In genomic region chr1:116418091-116418830, GRCh38 we compare ENCODE assay signal across 8 cellular contexts. TPM values are rescaled to one million over a fixed set of nuclear protein-coding genes. Genes with fewer than 3 reads are reported as not detected.
DNase-seq lines count a peak whose midpoint lies in the region; ATAC-seq and TF ChIP-seq lines count a peak whose summit lies in the region.

No MANE protein-coding gene starts in this region.

- ATAC-seq in GM19023 (IDR thresholded peaks at IDR 0.05; ENCODE audit: unreplicated experiment) = peak; percentile 92
- ATAC-seq in HG03175 (IDR thresholded peaks at IDR 0.05; ENCODE audit: unreplicated experiment) = peak; percentile 85
- ATAC-seq in right lobe of liver = peak; percentile 92 to 99 (median 94)

- no peaks in the 10 kb centered on the region for H3K27me3 ChIP-seq in right lobe of liver

- no peaks in the 10 kb centered on the region for H3K9me3 Mint-ChIP-seq in activated CD4-positive, alpha-beta T cell treated with anti-CD3 and anti-CD28 coated beads, Interleukin-2, amount 10 ng/mL, durations not matched to agents 7 days and 5 days

- no peak for TF ChIP-seq CTCF in AG10803 (conservative IDR thresholded peaks at IDR 0.05; ENCODE audit: low read length)
- TF ChIP-seq CTCF in right lobe of liver (IDR thresholded peaks at IDR 0.05) = no peak

- 2% methylated on average over 19 of the region's 48 CpGs for WGBS in right lobe of liver (ENCODE audit: insufficient coverage, low coverage, low lambda C conversion rate, missing lambda C conversion rate)

- H3K4me1 ChIP-seq in right lobe of liver = peaks cover 0 to 12% (median 5%) of the 10 kb centered on the region in 4 donors

- H3K27ac ChIP-seq in right lobe of liver = peak overlapping the region; percentile 40 to 58 (median 54)

- H3K4me3 Mint-ChIP-seq in activated CD4-positive, alpha-beta T cell treated with anti-CD3 and anti-CD28 coated beads, Interleukin-2, amount 10 ng/mL, durations not matched to agents 7 days and 5 days = peak overlapping the region; percentile 90

- no peaks in the 10 kb centered on the region for H3K9me3 ChIP-seq in right lobe of liver

- CTCF ChIA-PET in activated CD4-positive, alpha-beta T cell treated with anti-CD3 and anti-CD28 coated beads, Interleukin-2, amount 10 ng/mL, durations not matched to agents 7 days and 5 days (lab: Charles Lee) = interaction anchor here (1.0 to 4.2 kb wide), 9 partner anchors 8 to 279 kb away, joined by 3 to 12 read pairs (median 4); no protein-coding TSS in a partner anchor

- POLR2A ChIA-PET in activated CD4-positive, alpha-beta T cell treated with anti-CD3 and anti-CD28 coated beads, Interleukin-2, amount 10 ng/mL, durations not matched to agents 7 days and 5 days (lab: Charles Lee) = interaction anchor here (0.6 to 1.0 kb wide), 4 partner anchors 12 to 55 kb away, joined by 3 read pairs; no protein-coding TSS in a partner anchor

- H3K36me3 Mint-ChIP-seq in activated CD4-positive, alpha-beta T cell treated with anti-CD3 and anti-CD28 coated beads, Interleukin-2, amount 10 ng/mL, durations not matched to agents 7 days and 5 days (ENCODE audit: low read depth) = peaks cover 8% of the 10 kb centered on the region

- no peaks in the 10 kb centered on the region for H3K36me3 ChIP-seq in right lobe of liver

- H3K4me3 ChIP-seq in AG10803 (ENCODE audit: low read length) = peak overlapping the region; percentile 66
- peak overlapping the region; percentile 72 to 95 (median 82) for H3K4me3 ChIP-seq in right lobe of liver

- DNase-seq in AG10803 (ENCODE audit: low read depth) (peak; percentile 83), NCI-H460 (ENCODE audit: extremely low read depth, low read depth) (peak; percentile 46), dermis blood vessel endothelial cell (peak; percentile 76), right lobe of liver (peak; percentile 85 to 87 (median 86))
- peak; percentile 87 for DNase-seq in activated CD4-positive, alpha-beta T cell treated with anti-CD3 and anti-CD28 coated beads, Interleukin-2, amount 10 ng/mL, durations not matched to agents 7 days and 5 days
- peak; percentile 86 for DNase-seq in stimulated activated CD4-positive, alpha-beta T cell treated with anti-CD3 and anti-CD28 coated beads, Interleukin-4, amount 100 ng/mL, for 24 hours

- peak overlapping the region; percentile 93 for H3K27ac Mint-ChIP-seq in activated CD4-positive, alpha-beta T cell treated with anti-CD3 and anti-CD28 coated beads, Interleukin-2, amount 10 ng/mL, durations not matched to agents 7 days and 5 days

- peaks cover 62% of the 10 kb centered on the region for H3K4me1 Mint-ChIP-seq in activated CD4-positive, alpha-beta T cell treated with anti-CD3 and anti-CD28 coated beads, Interleukin-2, amount 10 ng/mL, durations not matched to agents 7 days and 5 days

- intact Hi-C loops in right lobe of liver (cut with DNase I) = no loop called here

- peak; percentile 64 for TF ChIP-seq POLR2A in right lobe of liver (IDR thresholded peaks at IDR 0.05)

- H3K27me3 Mint-ChIP-seq in activated CD4-positive, alpha-beta T cell treated with anti-CD3 and anti-CD28 coated beads, Interleukin-2, amount 10 ng/mL, durations not matched to agents 7 days and 5 days = peaks cover 10% of the 10 kb centered on the region

RNA-seq across cellular contexts. Expression of gene ATP1A1, which starts 45.2 kb away (rescaled TPM):
- total RNA-seq in NCI-H460 (2014; rRNA removed; shearing (Covaris generic)) = 95.9 and 130 TPM in 2 replicates
- 29.8 and 36.4 TPM in 2 replicates for polyA plus RNA-seq in NCI-H460 (2014; cell fraction: nucleus; rRNA removed)
- total RNA-seq in activated CD4-positive, alpha-beta T cell treated with anti-CD3 and anti-CD28 coated beads, Interleukin-2, amount 10 ng/mL, durations not matched to agents 7 days and 5 days = 100 to 1,000 TPM; 260 to 274 TPM
- total RNA-seq in dermis blood vessel endothelial cell (208 and 350 TPM in 2 replicates), right lobe of liver (100 to 1,000 TPM in 5 of 6 experiments, 10 to 100 TPM in 1; 83.6 to 153 (median 121) TPM)

Comparison
In these comparisons a context has a peak if more than half of its experiments do, and no peak if none do; other contexts are left out.
1. Peak in every context shown above with its lines: DNase-seq, ATAC-seq, H3K4me3 ChIP-seq and H3K27ac ChIP-seq.